8 cellular contexts compared by ENCODE assay signal in the genomic region with DNA sequence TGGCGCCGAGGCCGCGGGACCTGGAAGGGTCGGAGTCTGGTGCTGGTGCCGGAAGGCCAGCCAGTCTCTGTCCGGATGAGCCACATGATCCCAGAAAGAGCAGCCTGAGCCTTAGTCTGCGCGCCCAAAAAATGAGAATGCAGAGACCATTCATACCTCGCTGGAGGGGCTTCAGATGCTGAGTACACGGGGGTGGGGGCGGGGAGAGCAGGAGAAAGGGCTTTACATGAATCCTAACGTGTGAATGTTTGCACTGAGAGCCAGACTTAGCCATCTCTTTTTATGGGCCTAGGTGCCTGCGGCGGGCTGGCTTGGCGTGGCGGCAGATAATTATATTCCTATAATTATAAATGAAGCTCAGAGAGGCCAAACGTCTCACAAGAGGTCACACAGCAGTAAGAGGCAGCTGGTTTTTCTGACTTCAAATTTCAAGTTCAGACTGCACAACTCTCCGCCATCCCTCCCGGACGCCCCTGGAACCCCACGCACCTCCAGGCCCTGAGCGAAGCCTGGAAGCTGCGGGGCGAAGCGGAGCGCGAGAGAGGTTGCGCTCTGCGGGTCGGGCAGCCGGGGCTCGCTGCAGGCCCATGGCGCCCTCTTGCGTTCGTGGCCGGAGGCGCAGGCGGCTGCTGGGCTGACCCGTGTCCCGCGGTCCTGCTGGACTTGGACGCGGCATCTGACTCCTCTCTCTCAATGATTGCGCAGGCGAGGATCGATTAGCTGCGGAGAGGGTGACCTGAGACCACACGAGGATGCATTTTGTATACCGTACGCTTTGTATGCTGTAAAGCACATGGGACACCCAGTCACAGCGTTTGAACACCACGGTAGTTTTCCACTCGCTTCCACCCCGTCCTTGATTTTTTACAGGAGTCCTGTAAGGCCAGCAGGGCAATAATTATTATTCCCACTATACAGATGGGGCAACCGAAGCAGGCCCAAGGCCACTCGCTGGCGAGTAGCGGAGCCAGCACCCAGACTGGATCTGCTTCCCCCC.
A peak's percentile ranks its signal among the peaks of the same experiment; 100 is the strongest.
DNase-seq lines count a peak whose midpoint lies in the region; ATAC-seq and TF ChIP-seq lines count a peak whose summit lies in the region.

No MANE protein-coding gene starts in this region.

- H3K23me2 ChIP-seq in H9 (ENCODE audit: insufficient read length, low read depth, low read length, poor library complexity, severe bottlenecking), result peaks cover 20% of the 10 kb centered on the region

- H3K36me3 Mint-ChIP-seq in H9 (ENCODE audit: insufficient read depth in 1 of 3, low read depth in 3 of 3), result no peaks in the 10 kb centered on the region; a peak in 1 of 7 replicates
- no peaks in the 10 kb centered on the region for H3K36me3 Mint-ChIP-seq in activated CD8-positive, alpha-beta T cell treated with anti-CD3 and anti-CD28 coated beads, Interleukin-2, amount 10 ng/mL, durations not matched to agents 7 days and 5 days (ENCODE audit: low read depth)

- H3K9me3 ChIP-seq in H9 (ENCODE audit: control insufficient read depth, low read depth, low read length) (no peaks in the 10 kb centered on the region), ectodermal cell (ENCODE audit: control insufficient read depth, low read length) (no peaks in the 10 kb centered on the region), lower lobe of right lung (no peaks in the 10 kb centered on the region)

- H3K4me3 ChIP-seq in ectodermal cell (ENCODE audit: insufficient read depth, low read depth, low read length), result peak overlapping the region; percentile 33
- peak overlapping the region; percentile 46 for H3K4me3 ChIP-seq in lower lobe of right lung

- H3K4me3 Mint-ChIP-seq in H9, result peak overlapping the region; percentile 62 to 86
- no peak overlapping the region for H3K4me3 Mint-ChIP-seq in activated CD8-positive, alpha-beta T cell treated with anti-CD3 and anti-CD28 coated beads, Interleukin-2, amount 10 ng/mL, durations not matched to agents 7 days and 5 days

- peaks cover 56% of the 10 kb centered on the region for H3K27me3 ChIP-seq in H9 (ENCODE audit: insufficient read depth, low read length)
- peaks cover 97% of the 10 kb centered on the region for H3K27me3 ChIP-seq in ectodermal cell (ENCODE audit: control insufficient read depth, insufficient read depth, low read length, poor library complexity, severe bottlenecking)
- peaks cover 72% of the 10 kb centered on the region for H3K27me3 ChIP-seq in lower lobe of right lung (ENCODE audit: low read depth)

- no CpG with 5 or more reads among the region's 59 CpGs for WGBS in H9 (ENCODE audit: extremely low coverage, insufficient read length, low lambda C conversion rate)
- WGBS in ectodermal cell, 2 experiments, result 6 to 7% methylated on average over 55 to 59 of the region's 59 CpGs

- no peaks in the 10 kb centered on the region for H3K79me1 ChIP-seq in H9 (ENCODE audit: insufficient read depth, low read depth, low read length, poor library complexity, severe bottlenecking)

- no peak overlapping the region for H4K5ac ChIP-seq in H9 (ENCODE audit: insufficient read length, low read depth, low read length)

- no peaks in the 10 kb centered on the region for H4K20me1 ChIP-seq in H9 (ENCODE audit: control insufficient read depth, insufficient read depth, insufficient read length)

- no peak overlapping the region for H2BK5ac ChIP-seq in H9 (ENCODE audit: insufficient read length, low read length)

- intact Hi-C loops in lower lobe of right lung (cut with DNase I), result loop anchor here (10.0 kb wide), 1 partner anchor 176 kb away; no protein-coding TSS in a partner anchor

- H2BK20ac ChIP-seq in H9 (ENCODE audit: low read depth, low read length, poor library complexity, severe bottlenecking), result no peak overlapping the region

- H3K27ac ChIP-seq in H9 (ENCODE audit: insufficient read length, low read depth, low read length) (no peak overlapping the region), ectodermal cell (ENCODE audit: insufficient read depth, low read depth, low read length, poor library complexity, severe bottlenecking) (no peak overlapping the region), lower lobe of right lung (no peak overlapping the region)

- H3K4me1 ChIP-seq in H9 (ENCODE audit: insufficient read depth, low read length), result no peaks in the 10 kb centered on the region
- H3K4me1 ChIP-seq in ectodermal cell (ENCODE audit: control insufficient read depth, insufficient read depth, low read length), result peaks cover 13% of the 10 kb centered on the region
- peaks cover 23% of the 10 kb centered on the region for H3K4me1 ChIP-seq in lower lobe of right lung

- H2AK5ac ChIP-seq in H9 (ENCODE audit: insufficient read length, low read length), result no peak overlapping the region

- no peak overlapping the region for H4K91ac ChIP-seq in H9 (ENCODE audit: insufficient read length, low read depth, low read length)

- H2BK12ac ChIP-seq in H9 (ENCODE audit: insufficient read length, low read depth, low read length), result no peak overlapping the region

- POLR2A ChIA-PET in activated CD8-positive, alpha-beta T cell treated with anti-CD3 and anti-CD28 coated beads, Interleukin-2, amount 10 ng/mL, durations not matched to agents 7 days and 5 days (lab: Charles Lee), result interaction anchor here (1.6 kb wide), 1 partner anchor 273 kb away, joined by 5 read pairs; a partner anchor contains a TSS

- no peak overlapping the region for H3K23ac ChIP-seq in H9 (ENCODE audit: insufficient read length, low read depth, low read length)

- H3K9ac ChIP-seq in H9 (ENCODE audit: extremely low read depth, insufficient read length, low read length), result no peak overlapping the region

- no peak overlapping the region for H2AFZ ChIP-seq in H9 (ENCODE audit: low read length)

- peak; percentile 99 for TF ChIP-seq CTCF in H9 (conservative IDR thresholded peaks at IDR 0.05)
- TF ChIP-seq CTCF in lower lobe of right lung (IDR thresholded peaks at IDR 0.05), result peak; percentile 100

- H3K27me3 Mint-ChIP-seq in H9 (ENCODE audit: low read depth), result peaks cover 100% of the 10 kb centered on the region
- H3K27me3 Mint-ChIP-seq in activated CD8-positive, alpha-beta T cell treated with anti-CD3 and anti-CD28 coated beads, Interleukin-2, amount 10 ng/mL, durations not matched to agents 7 days and 5 days (ENCODE audit: low read depth), result peaks cover 74% of the 10 kb centered on the region

- H3K9me3 Mint-ChIP-seq in H9, result no peaks in the 10 kb centered on the region
- H3K9me3 Mint-ChIP-seq in activated CD8-positive, alpha-beta T cell treated with anti-CD3 and anti-CD28 coated beads, Interleukin-2, amount 10 ng/mL, durations not matched to agents 7 days and 5 days (ENCODE audit: insufficient read depth), result no peaks in the 10 kb centered on the region

- peak; percentile 81 for ATAC-seq in activated CD8-positive, alpha-beta T cell treated with anti-CD3 and anti-CD28 coated beads, Interleukin-2, amount 10 ng/mL, durations not matched to agents 7 days and 5 days
- ATAC-seq in lower lobe of right lung (peak; percentile 92 to 93), HG03439 (IDR thresholded peaks at IDR 0.05; ENCODE audit: unreplicated experiment) (no peak)

- peak overlapping the region; percentile 18 for H3K4me2 ChIP-seq in H9 (ENCODE audit: insufficient read depth, insufficient read length, low read length)

- no peak overlapping the region for H2BK15ac ChIP-seq in H9 (ENCODE audit: low read depth, low read length)

- H2BK120ac ChIP-seq in H9 (ENCODE audit: low read depth, low read length, poor library complexity, severe bottlenecking), result no peak overlapping the region

- DNase-seq in DMS 273 (lab: John Stamatoyannopoulos, UW; ENCODE audit: unreplicated experiment), result peak; percentile 83
- DNase-seq in H9, result peak; percentile 82
- peak; percentile 15 for DNase-seq in NCI-H2196 treated with DMSO at 0.1 percent for 48 hours (lab: John Stamatoyannopoulos, UW; ENCODE audit: unreplicated experiment)
- peak; percentile 71 for DNase-seq in activated CD8-positive, alpha-beta T cell treated with anti-CD3 and anti-CD28 coated beads, Interleukin-2, amount 10 ng/mL, durations not matched to agents 7 days and 5 days
- DNase-seq in lower lobe of right lung, result peak; percentile 80
- peak; percentile 40 to 67 (median 44) for DNase-seq in stimulated activated CD4-positive, alpha-beta T cell treated with anti-CD3 and anti-CD28 coated beads, TNF-alpha, amount 100 ng/mL, for 24 hours (ENCODE audit: low read depth in 3 of 3)

- H3K36me3 ChIP-seq in ectodermal cell (ENCODE audit: control insufficient read depth, insufficient read depth, low read length) (no peaks in the 10 kb centered on the region), lower lobe of right lung (no peaks in the 10 kb centered on the region)

- H3K4ac ChIP-seq in H9 (ENCODE audit: low read depth, low read length), result no peak overlapping the region

- peaks cover 15 to 32% of the 10 kb centered on the region in 2 experiments for H3K4me1 Mint-ChIP-seq in H9
- H3K4me1 Mint-ChIP-seq in activated CD8-positive, alpha-beta T cell treated with anti-CD3 and anti-CD28 coated beads, Interleukin-2, amount 10 ng/mL, durations not matched to agents 7 days and 5 days (ENCODE audit: low read depth), result peaks cover 4% of the 10 kb centered on the region

- H3T11ph ChIP-seq in H9 (ENCODE audit: low read length), result no peak overlapping the region

- H3K14ac ChIP-seq in H9 (ENCODE audit: insufficient read depth, low read length), result no peak overlapping the region

- H3K18ac ChIP-seq in H9 (ENCODE audit: insufficient read length, low read depth, low read length), result no peak overlapping the region

- no peaks in the 10 kb centered on the region for H3K79me2 ChIP-seq in H9 (ENCODE audit: insufficient read depth, low read length)

- CTCF ChIA-PET in activated CD8-positive, alpha-beta T cell treated with anti-CD3 and anti-CD28 coated beads, Interleukin-2, amount 10 ng/mL, durations not matched to agents 7 days and 5 days (lab: Charles Lee), result interaction anchor here (0.7 to 5.7 kb wide), 19 partner anchors 8 to 531 kb away, joined by 3 to 71 read pairs (median 3); a partner anchor contains a TSS

- no peak overlapping the region for H4K8ac ChIP-seq in H9 (replicated peaks; ENCODE audit: insufficient read length, low read depth, low read length)

- H3K56ac ChIP-seq in H9 (ENCODE audit: insufficient read length, low read depth, low read length), result no peak overlapping the region

- H3K27ac Mint-ChIP-seq in H9, result no peak overlapping the region
- H3K27ac Mint-ChIP-seq in activated CD8-positive, alpha-beta T cell treated with anti-CD3 and anti-CD28 coated beads, Interleukin-2, amount 10 ng/mL, durations not matched to agents 7 days and 5 days, result no peak overlapping the region

Comparison
In these comparisons a context has a peak if more than half of its experiments do, and no peak if none do; other contexts are left out.
1. DNase-seq: peak in every context shown above with its lines; median percentile 83 in DMS 273; 82 in H9; 80 in lower lobe of right lung; 71 in activated CD8-positive, alpha-beta T cell treated with anti-CD3 and anti-CD28 coated beads, Interleukin-2, amount 10 ng/mL, durations not matched to agents 7 days and 5 days; 44 in stimulated activated CD4-positive, alpha-beta T cell treated with anti-CD3 and anti-CD28 coated beads, TNF-alpha, amount 100 ng/mL, for 24 hours; 15 in NCI-H2196 treated with DMSO at 0.1 percent for 48 hours.